1 cellular context compared by ENCODE assay signal in genomic region chr1:24186993-24187790, GRCh38.
A peak's percentile ranks its signal among the peaks of the same experiment; 100 is the strongest.
TF ChIP-seq lines count a peak whose summit lies in the region.

Gene IFNLR1, minus strand, starts transcription at chr1:24187289. Its CDS starts 41 bp downstream, at chr1:24187248.

TF ChIP-seq in HEK293, 187 proteins besides CTCF, POLR2A, EP300 and RAD21 (continued from another document and continues in another):
- TF ChIP-seq ZNF654 (tag by site-specific recombination; IDR thresholded peaks at IDR 0.05; ENCODE audit: low read depth) (no peak), ZNF23 (tag by site-specific recombination; IDR thresholded peaks at IDR 0.05; ENCODE audit: borderline replicate concordance) (no peak), ZNF629 (tag by site-specific recombination; IDR thresholded peaks at IDR 0.05) (peak; percentile 56; the same call in 1 of the 2 replicates), ZFP3 (tag by site-specific recombination; IDR thresholded peaks at IDR 0.05; ENCODE audit: low read depth) (no peak; the same call in 1 of the 2 replicates), ZNF146 (tag by site-specific recombination; IDR thresholded peaks at IDR 0.05) (no peak), ZNF121 (tag by site-specific recombination; IDR thresholded peaks at IDR 0.05) (no peak), ZNF362 (tag by site-specific recombination; IDR thresholded peaks at IDR 0.05) (no peak), RBAK (tag by site-specific recombination; IDR thresholded peaks at IDR 0.05) (no peak), ZNF837 (tag by site-specific recombination; IDR thresholded peaks at IDR 0.05) (no peak), HOXD13 (CRISPR knock-in tag; IDR thresholded peaks at IDR 0.05; ENCODE audit: borderline replicate concordance) (no peak), ZBTB49 (tag by site-specific recombination; IDR thresholded peaks at IDR 0.05; ENCODE audit: low read depth) (no peak), ZSCAN4 (tag by site-specific recombination; IDR thresholded peaks at IDR 0.05) (no peak), ZIC2 (tag by site-specific recombination; IDR thresholded peaks at IDR 0.05) (peak; percentile 67; the same call in 1 of the 2 replicates), PRDM6 (tag by site-specific recombination; IDR thresholded peaks at IDR 0.05) (no peak), ZFP69B (tag by site-specific recombination; IDR thresholded peaks at IDR 0.05) (no peak), ZBTB20 (tag by site-specific recombination; IDR thresholded peaks at IDR 0.05) (peak; percentile 70; the same call in 1 of the 2 replicates), ZEB2 (tag by site-specific recombination; IDR thresholded peaks at IDR 0.05) (peak; percentile 72), KLF9 (tag by site-specific recombination; IDR thresholded peaks at IDR 0.05; ENCODE audit: low read depth) (no peak), ZNF433 (tag by site-specific recombination; IDR thresholded peaks at IDR 0.05; ENCODE audit: low read depth) (no peak), ZNF239 (tag by site-specific recombination; IDR thresholded peaks at IDR 0.05) (no peak), ZNF791 (tag by site-specific recombination; IDR thresholded peaks at IDR 0.05) (no peak), SALL2 (tag by site-specific recombination; IDR thresholded peaks at IDR 0.05; ENCODE audit: borderline replicate concordance) (no peak), KLF16 (tag by site-specific recombination; IDR thresholded peaks at IDR 0.05) (no peak), ZNF248 (tag by site-specific recombination; IDR thresholded peaks at IDR 0.05) (no peak), ZNF830 (tag by site-specific recombination; IDR thresholded peaks at IDR 0.05; ENCODE audit: low read depth) (no peak), ZNF354C (tag by site-specific recombination; IDR thresholded peaks at IDR 0.05; ENCODE audit: borderline replicate concordance, low read depth) (no peak), ZNF514 (tag by site-specific recombination; IDR thresholded peaks at IDR 0.05) (no peak), ZNF449 (tag by site-specific recombination; IDR thresholded peaks at IDR 0.05) (no peak), ZBTB21 (tag by site-specific recombination; IDR thresholded peaks at IDR 0.05) (no peak), ZNF623 (tag by site-specific recombination; IDR thresholded peaks at IDR 0.05) (no peak), ZNF398 (tag by site-specific recombination; IDR thresholded peaks at IDR 0.05) (peak; percentile 92), ZNF311 (tag by site-specific recombination; IDR thresholded peaks at IDR 0.05; ENCODE audit: borderline replicate concordance) (no peak), ZNF707 (tag by site-specific recombination; IDR thresholded peaks at IDR 0.05) (no peak), SCRT2 (tag by site-specific recombination; IDR thresholded peaks at IDR 0.05) (no peak), MYNN (tag by site-specific recombination; IDR thresholded peaks at IDR 0.05; ENCODE audit: borderline replicate concordance) (no peak), ZNF585B (tag by site-specific recombination; IDR thresholded peaks at IDR 0.05) (no peak), ZNF660 (tag by site-specific recombination; IDR thresholded peaks at IDR 0.05) (peak; percentile 44; the same call in 1 of the 2 replicates), ZNF19 (tag by site-specific recombination; IDR thresholded peaks at IDR 0.05; ENCODE audit: low read depth) (no peak), ZNF174 (tag by site-specific recombination; IDR thresholded peaks at IDR 0.05) (no peak), ZNF549 (tag by site-specific recombination; IDR thresholded peaks at IDR 0.05) (no peak), REPIN1 (tag by site-specific recombination; IDR thresholded peaks at IDR 0.05; ENCODE audit: low read depth) (no peak), MEIS1 (CRISPR knock-in tag; IDR thresholded peaks at IDR 0.05; ENCODE audit: borderline replicate concordance) (no peak), PATZ1 (tag by site-specific recombination; IDR thresholded peaks at IDR 0.05) (peak; percentile 92), GLIS1 (tag by site-specific recombination; IDR thresholded peaks at IDR 0.05) (peak; percentile 79), IKZF3 (tag by site-specific recombination; IDR thresholded peaks at IDR 0.05) (no peak), ZNF785 (tag by site-specific recombination; IDR thresholded peaks at IDR 0.05) (no peak), ZNF140 (tag by site-specific recombination; IDR thresholded peaks at IDR 0.05) (no peak), ZNF280C (tag by site-specific recombination; IDR thresholded peaks at IDR 0.05) (no peak), GFI1B (tag by site-specific recombination; IDR thresholded peaks at IDR 0.05) (peak; percentile 39; the same call in 1 of the 2 replicates), ZNF624 (tag by site-specific recombination; IDR thresholded peaks at IDR 0.05) (no peak), ZNF148 (tag by site-specific recombination; IDR thresholded peaks at IDR 0.05; ENCODE audit: borderline replicate concordance) (no peak), SETDB1 (IDR thresholded peaks at IDR 0.05; ENCODE audit: insufficient read length, low read length) (no peak), ZNF157 (tag by site-specific recombination; IDR thresholded peaks at IDR 0.05) (no peak), ZNF335 (tag by site-specific recombination; conservative IDR thresholded peaks at IDR 0.05) (peak; percentile 67), WT1 (tag by site-specific recombination; IDR thresholded peaks at IDR 0.05) (peak; percentile 39), ZNF544 (tag by site-specific recombination; IDR thresholded peaks at IDR 0.05) (no peak), ZNF24 (tag by site-specific recombination; IDR thresholded peaks at IDR 0.05) (peak; percentile 55; the same call in 1 of the 2 replicates)
